ENCODE assay signal across 1 cellular context in genomic region chr1:25487628-25488027, GRCh38.
A peak's percentile ranks its signal among the peaks of the same experiment; 100 is the strongest.
TF ChIP-seq lines count a peak whose summit lies in the region.

No MANE protein-coding gene starts in this region.

TF ChIP-seq in HepG2, 621 proteins besides CTCF, POLR2A, EP300 and RAD21:
- no peak for TF ChIP-seq YEATS4 (CRISPR knock-in tag; IDR thresholded peaks at IDR 0.05; ENCODE audit: borderline replicate concordance)
- peak; percentile 76 for TF ChIP-seq ZNF629 (CRISPR knock-in tag; conservative IDR thresholded peaks at IDR 0.05)
- TF ChIP-seq ZNF646 (CRISPR knock-in tag; IDR thresholded peaks at IDR 0.05), result no peak
- TF ChIP-seq HOXA7 (CRISPR knock-in tag; IDR thresholded peaks at IDR 0.05), result no peak
- TF ChIP-seq CHD4 (IDR thresholded peaks at IDR 0.05; ENCODE audit: borderline replicate concordance, low read length), result peak; percentile 41; the same call in 1 of the 2 replicates
